7 cellular contexts compared by ENCODE assay signal in genomic region chr17:29219378-29220047, GRCh38. TPM values are rescaled to one million over a fixed set of nuclear protein-coding genes. Genes with fewer than 3 reads are reported as not detected.
A peak's percentile ranks its signal among the peaks of the same experiment; 100 is the strongest.
DNase-seq lines count a peak whose midpoint lies in the region; TF ChIP-seq lines count a peak whose summit lies in the region.

No MANE protein-coding gene starts in this region.

- H3K4me3 ChIP-seq in parathyroid adenoma (ENCODE audit: low read depth, low read length) (no peak overlapping the region), tibial nerve (no peak overlapping the region)

- peak in 1 of 2 donors; percentile 47 for TF ChIP-seq EP300 in tibial nerve (IDR thresholded peaks at IDR 0.05)

- WGBS in tibial nerve, 2 donors, result 16 to 18% methylated on average over 14 of the region's 14 CpGs

- TF ChIP-seq POLR2A in tibial nerve (IDR thresholded peaks at IDR 0.05), result no peak

- H3K27me3 ChIP-seq in parathyroid adenoma (ENCODE audit: control insufficient read depth, insufficient read depth, low read length), result no peaks in the 10 kb centered on the region
- no peaks in the 10 kb centered on the region for H3K27me3 ChIP-seq in tibial nerve

- H3K36me3 ChIP-seq in parathyroid adenoma (ENCODE audit: control insufficient read depth, insufficient read depth, low read length) (no peaks in the 10 kb centered on the region), tibial nerve (no peaks in the 10 kb centered on the region)

- H3K4me1 ChIP-seq in parathyroid adenoma, result no peaks in the 10 kb centered on the region
- peaks cover 0 to 10% (median 1%) of the 10 kb centered on the region in 4 donors for H3K4me1 ChIP-seq in tibial nerve

- DNase-seq in LoVo (ENCODE audit: low spot score) (peak; percentile 71), SK-N-DZ (ENCODE audit: low spot score) (peak; percentile 82), germinal center (ENCODE audit: low spot score) (peak; percentile 84), tibial nerve (ENCODE audit: low spot score in 2 of 2) (peak; percentile 66 to 90)
- peak; percentile 8 to 55 (median 49) for DNase-seq in activated naive CD4-positive, alpha-beta T cell (lab: John Stamatoyannopoulos, UW)

- no peaks in the 10 kb centered on the region for H3K9me3 ChIP-seq in parathyroid adenoma (ENCODE audit: control insufficient read depth, low read length)
- H3K9me3 ChIP-seq in tibial nerve, result no peaks in the 10 kb centered on the region

- H2AFZ ChIP-seq in parathyroid adenoma, result peak overlapping the region; percentile 59

- TF ChIP-seq CTCF in GM12873 (IDR thresholded peaks at IDR 0.05; ENCODE audit: insufficient read depth, low read depth, low read length, missing control alignments) (peak; percentile 87), parathyroid adenoma (IDR thresholded peaks at IDR 0.05) (peak; percentile 96), tibial nerve (IDR thresholded peaks at IDR 0.05) (peak; percentile 90 to 96 (median 95))

- no peaks in the 10 kb centered on the region for H3K79me2 ChIP-seq in parathyroid adenoma

- H3K27ac ChIP-seq in parathyroid adenoma (no peak overlapping the region), tibial nerve (no peak overlapping the region)

- no peak overlapping the region for H3K4me2 ChIP-seq in parathyroid adenoma (ENCODE audit: low read length)

- no peak overlapping the region for H3K9ac ChIP-seq in parathyroid adenoma

RNA-seq across cellular contexts. Expression of gene CRYBA1, which starts 27.1 kb away (rescaled TPM):
- polyA plus RNA-seq in SK-N-DZ (2014; cell fraction: cytosol; rRNA removed), result not detected in 2 replicates
- not detected in 2 replicates for polyA plus RNA-seq in SK-N-DZ (2014; cell fraction: nucleus; rRNA removed)
- not detected for total RNA-seq in tibial nerve

RNA-seq across cellular contexts. Expression of gene MYO18A, which starts 39.3 kb away (rescaled TPM):
- polyA plus RNA-seq in SK-N-DZ (2014; cell fraction: cytosol; rRNA removed), result 13.9 and 15.3 TPM in 2 replicates
- 20.9 and 42.8 TPM in 2 replicates for polyA plus RNA-seq in SK-N-DZ (2014; cell fraction: nucleus; rRNA removed)
- 100 to 1,000 TPM in 3 of 4 donors, 10 to 100 TPM in 1; 71.6 to 125 (median 104) TPM for total RNA-seq in tibial nerve
